In genomic region chrX:38220024-38220935, GRCh38 we compare ENCODE assay signal across 8 cellular contexts. TPM values are rescaled to one million over a fixed set of nuclear protein-coding genes. Genes with fewer than 3 reads are reported as not detected.
DNase-seq lines count a peak whose midpoint lies in the region; ATAC-seq and TF ChIP-seq lines count a peak whose summit lies in the region.

Gene SRPX, minus strand, starts transcription at chrX:38220871. Its CDS starts 79 bp downstream, at chrX:38220792.

- H3K9me3 ChIP-seq in PC-3 (ENCODE audit: low read length) (no peaks in the 10 kb centered on the region), liver (ENCODE audit: control insufficient read depth in 4 of 4, low read length in 3 of 4) (no peaks in the 10 kb centered on the region), testis (no peaks in the 10 kb centered on the region)

- H3K9me2 ChIP-seq in PC-3 (replicated peaks; ENCODE audit: low read length) = no peaks in the 10 kb centered on the region

- TF ChIP-seq POLR2A in testis (IDR thresholded peaks at IDR 0.05) = no peak

- peak; percentile 54 for DNase-seq in Daoy (ENCODE audit: low read depth)
- peak; percentile 69 for DNase-seq in PC-3
- DNase-seq in choroid plexus epithelial cell (ENCODE audit: low read depth) = peak; percentile 48
- peak; percentile 26 for DNase-seq in testis

- peak in 1 of 2 donors; percentile 15 for TF ChIP-seq RAD21 in liver (IDR thresholded peaks at IDR 0.05)

- CTCF ChIA-PET in PC-3 (lab: Charles Lee) = interaction anchor here (0.6 to 1.0 kb wide), 3 partner anchors 61 to 469 kb away, joined by 3 to 6 read pairs (median 3); no protein-coding TSS in a partner anchor

- H3K27me3 ChIP-seq in PC-3 (ENCODE audit: low read length) = no peaks in the 10 kb centered on the region
- H3K27me3 ChIP-seq in liver (ENCODE audit: control insufficient read depth in 4 of 4, insufficient read depth in 4 of 4, low read length in 3 of 4) = peaks cover 0 to 3% (median 0%) of the 10 kb centered on the region in 4 donors
- no peaks in the 10 kb centered on the region for H3K27me3 ChIP-seq in testis

- H3K27ac ChIP-seq in PC-3 (ENCODE audit: low read length) = no peak within 1 kb of the TSS
- H3K27ac ChIP-seq in liver (ENCODE audit: low read depth in 1 of 2, low read length in 2 of 2) = no peak within 1 kb of the TSS
- H3K27ac ChIP-seq in testis = no peak within 1 kb of the TSS

- TF ChIP-seq CTCF in PC-3 (conservative IDR thresholded peaks at IDR 0.05; ENCODE audit: low read depth, low read length) (peak; percentile 56), choroid plexus epithelial cell (conservative IDR thresholded peaks at IDR 0.05; ENCODE audit: low read depth, low read length) (peak; percentile 58), liver (IDR thresholded peaks at IDR 0.05; ENCODE audit: low read depth, low read length, missing input control) (no peak), testis (IDR thresholded peaks at IDR 0.05) (peak in 1 of 3 experiments; percentile 11)

- WGBS in liver = 2% methylated on average over 66 of the region's 66 CpGs
- WGBS in testis, 2 donors = 0 to 1% methylated on average over 4 to 39 of the region's 66 CpGs

- POLR2A ChIA-PET in PC-3 (lab: Charles Lee; ENCODE audit: unreplicated experiment) = interaction anchor here (0.7 kb wide), 1 partner anchor 127 kb away, joined by 3 read pairs; no protein-coding TSS in a partner anchor

- H3K79me2 ChIP-seq in PC-3 (ENCODE audit: low read length) = no peaks in the 10 kb centered on the region

- intact Hi-C loops in PC-3 (cut with micrococcal nuclease) (no loop called here), testis (cut with DNase I; ENCODE audit: low total_unique reads) (no loop called here)

- no peaks in the 10 kb centered on the region for H3F3A ChIP-seq in PC-3 (ENCODE audit: low read length, unreplicated experiment)

- H3K4me3 ChIP-seq in PC-3 (ENCODE audit: low read length) = peak within 1 kb of the TSS; percentile 75
- H3K4me3 ChIP-seq in choroid plexus epithelial cell (ENCODE audit: low read depth, low read length) = peak within 1 kb of the TSS; percentile 68
- H3K4me3 ChIP-seq in liver (ENCODE audit: low read depth in 1 of 3, low read length in 3 of 3) = peak within 1 kb of the TSS; percentile 11 to 55 (median 36)
- peak within 1 kb of the TSS; percentile 45 to 58 for H3K4me3 ChIP-seq in testis

- H3K36me3 ChIP-seq in PC-3 (ENCODE audit: low read depth, low read length) = no peaks in the 10 kb centered on the region
- H3K36me3 ChIP-seq in liver (ENCODE audit: control insufficient read depth in 4 of 4, insufficient read depth in 3 of 4, low read depth in 1 of 4, low read length in 3 of 4) = no peaks in the 10 kb centered on the region
- H3K36me3 ChIP-seq in testis (ENCODE audit: low read depth, missing control alignments) = no peaks in the 10 kb centered on the region

- peak within 1 kb of the TSS; percentile 6; the same call in 1 of the 2 replicates for H3K9ac ChIP-seq in PC-3 (ENCODE audit: low read length)
- no peak within 1 kb of the TSS for H3K9ac ChIP-seq in liver (ENCODE audit: low read depth in 1 of 2, low read length in 2 of 2)

- H2AFZ ChIP-seq in PC-3 (ENCODE audit: low read length) = peak within 1 kb of the TSS; percentile 92

- BruUV-seq in PC-3 (replicated peaks; lab: Mats Ljungman, UMichigan) = no TSS peak

- peak within 1 kb of the TSS; percentile 94 for H3K4me2 ChIP-seq in PC-3 (ENCODE audit: low read length)

- H4K20me1 ChIP-seq in PC-3 (ENCODE audit: low read length) = no peaks in the 10 kb centered on the region

- H3K4me1 ChIP-seq in PC-3 (ENCODE audit: insufficient read depth, low read length) (peaks cover 8% of the 10 kb centered on the region), liver (ENCODE audit: control insufficient read depth in 4 of 4, insufficient read depth in 4 of 4, low read length in 3 of 4) (peaks cover 0 to 13% (median 5%) of the 10 kb centered on the region in 4 donors), testis (no peaks in the 10 kb centered on the region)

- peak; percentile 62 for ATAC-seq in HG02642 (IDR thresholded peaks at IDR 0.05; ENCODE audit: poor library complexity, unreplicated experiment)
- peak; percentile 72 for ATAC-seq in PC-3
- ATAC-seq in GM21367 (IDR thresholded peaks at IDR 0.05; ENCODE audit: unreplicated experiment) = no peak
- ATAC-seq in HG03095 (IDR thresholded peaks at IDR 0.05; ENCODE audit: unreplicated experiment) = no peak

TF ChIP-seq in liver, 16 proteins besides CTCF, POLR2A, EP300 and RAD21:
- TF ChIP-seq JUND (IDR thresholded peaks at IDR 0.05) = no peak
- no peak for TF ChIP-seq SP1 (IDR thresholded peaks at IDR 0.05)
- no peak for TF ChIP-seq GABPA (IDR thresholded peaks at IDR 0.05 in 1 of 2, conservative IDR thresholded peaks at IDR 0.05 in 1 of 2)
- no peak for TF ChIP-seq MAX (IDR thresholded peaks at IDR 0.05)
- no peak for TF ChIP-seq TAF1 (conservative IDR thresholded peaks at IDR 0.05)
- TF ChIP-seq FOXA2 (IDR thresholded peaks at IDR 0.05) = no peak
- TF ChIP-seq ATF3 (IDR thresholded peaks at IDR 0.05) = no peak
- TF ChIP-seq RXRA (IDR thresholded peaks at IDR 0.05) = no peak
- TF ChIP-seq FOXA1 (IDR thresholded peaks at IDR 0.05) = no peak
- no peak for TF ChIP-seq HNF4G (IDR thresholded peaks at IDR 0.05)
- TF ChIP-seq NR2F2 (IDR thresholded peaks at IDR 0.05) = no peak
- no peak for TF ChIP-seq YY1 (IDR thresholded peaks at IDR 0.05)

RNA-seq across cellular contexts. Expression of gene SRPX, which starts in this region (rescaled TPM):
- 18.2 and 28.0 TPM in 2 replicates for total RNA-seq in Daoy (2014; rRNA removed; shearing (Covaris generic))
- 5.0 and 5.4 TPM in 2 replicates for total RNA-seq in PC-3 (2014; rRNA removed)
- total RNA-seq in liver = 1 to 10 TPM; 4.9 to 9.3 TPM
- 10 to 100 TPM; 11.4 to 15.3 TPM for polyA plus RNA-seq in liver
- total RNA-seq in testis = 10 to 100 TPM in 1 of 2 donors, 1 to 10 TPM in 1; 5.1 to 11.3 TPM
- 31.2 TPM for polyA plus RNA-seq in testis (ENCODE audit: insufficient read depth, low read depth, low replicate concordance)

Comparison
In these comparisons a context has a peak if more than half of its experiments do, and no peak if none do; other contexts are left out.
1. ATAC-seq: peak in HG02642 (single experiment) and PC-3 (single experiment); none in GM21367 (single experiment) and HG03095 (single experiment).
2. Peak in every context shown above with its lines, with median percentiles within 50 percentile points of each other: DNase-seq and H3K4me3 ChIP-seq.